ENCODE assay signal across 22 cellular contexts in the genomic region with DNA sequence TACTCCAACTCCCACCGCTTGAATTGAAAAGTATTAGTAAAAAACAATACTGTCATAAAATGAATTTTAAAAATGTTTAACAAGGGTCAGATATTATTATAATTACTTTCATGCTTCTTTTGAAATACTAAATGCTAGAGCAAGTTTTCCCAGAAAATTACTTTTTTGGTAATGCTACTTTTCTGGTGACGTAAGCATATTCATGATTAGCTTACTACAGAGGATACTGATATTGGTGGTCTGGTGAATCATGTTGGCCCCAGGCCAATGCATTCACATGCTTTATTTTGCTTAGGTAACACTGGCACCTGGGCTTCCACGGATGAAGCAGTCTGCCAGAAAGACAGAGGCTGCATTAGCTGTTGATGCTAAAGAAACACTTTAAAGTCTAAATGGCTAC. TPM values are rescaled to one million over a fixed set of nuclear protein-coding genes. Genes with fewer than 3 reads are reported as not detected.
DNase-seq lines count a peak whose midpoint lies in the region; ATAC-seq, FAIRE-seq and TF ChIP-seq lines count a peak whose summit lies in the region.
"Had no signal": no experiment of that assay in that cellular context is flagged by ENCODE, and none has a peak within 500 bp of the region (broad histone marks: within the 10 kb centered on the region; RNA-seq: fewer than 3 reads in every experiment).

No MANE protein-coding gene starts in this region.

- no peak overlapping the region for H3K27ac ChIP-seq in A549
- H3K27ac ChIP-seq: GM23248 had no signal

- TF ChIP-seq EP300 in A549 (IDR thresholded peaks at IDR 0.05) = no peak

- H3K4me1 ChIP-seq in A549 = no peaks in the 10 kb centered on the region
- H3K4me1 ChIP-seq: BE2C had no signal

- ATAC-seq in A549 = no peak

- TF ChIP-seq CTCF in A549 (IDR thresholded peaks at IDR 0.05) = no peak

- no peaks in the 10 kb centered on the region for H3K9me3 ChIP-seq in A549
- H3K9me3 ChIP-seq: BE2C had no signal

- CTCF ChIA-PET in A549 (lab: Yijun Ruan, JAX) = no interaction called here

- POLR2A ChIA-PET in A549 (lab: Yijun Ruan, JAX) = no interaction called here

- H3K4me3 ChIP-seq in A549 = no peak overlapping the region
- H3K4me3 ChIP-seq: GM23248 had no signal

- intact Hi-C loops in cardiac septum (cut with DNase I) = no loop called here

- no peak for TF ChIP-seq RAD21 in A549 (conservative IDR thresholded peaks at IDR 0.05 in 1 of 2, IDR thresholded peaks at IDR 0.05 in 1 of 2)

- TF ChIP-seq POLR2A in A549 (IDR thresholded peaks at IDR 0.05; ENCODE audit: low read length) = no peak

- 46% methylated on average over 3 of the region's 3 CpGs for WGBS in A549 (ENCODE audit: missing lambda C conversion rate)

- H3K4me2 ChIP-seq in A549 = no peak overlapping the region

- peak; percentile 49 for DNase-seq in NCI-H748 (lab: John Stamatoyannopoulos, UW; ENCODE audit: unreplicated experiment)
- DNase-seq in NCI-H748 treated with DMSO at 0.1 percent for 48 hours (lab: John Stamatoyannopoulos, UW) = no peak
- DNase-seq in A549 (ENCODE audit: low read depth in 1 of 2, low spot score in 1 of 2) = no peak
- DNase-seq in NCI-H69 (lab: John Stamatoyannopoulos, UW) = peak; percentile 58
- peak; percentile 8 for DNase-seq in renal cortical epithelial cell (ENCODE audit: low read depth)
- no peak for DNase-seq in cardiac septum (ENCODE audit: low spot score)
- DNase-seq: ACHN; BE2C; C1 segment of cervical spinal cord; CD4-positive, CD25-positive, alpha-beta regulatory T cell; CD8-positive, alpha-beta memory T cell; COR-L47; DMS 273 treated with DMSO at 0.1 percent for 48 hours; DMS53; DND-41; GM23248; HCEC 1CT had no signal

- no peak for FAIRE-seq in A549 (lab: Jason Lieb, UNC)
- FAIRE-seq: G401.6, GM12891, GM19239, H54 had no signal

TF ChIP-seq in A549, 52 proteins besides CTCF, POLR2A, EP300 and RAD21:
- TF ChIP-seq KDM5A (IDR thresholded peaks at IDR 0.05) (no peak), MAFK (IDR thresholded peaks at IDR 0.05; ENCODE audit: partially characterized antibody) (peak; percentile 14)
TF ChIP-seq in A549: peak in this region for 1.

RNA-seq across cellular contexts. Expression of a gene that starts 12.4 kb away (rescaled TPM):
- not detected in 2 replicates for polyA plus RNA-seq in A549 (2011; rRNA removed)
- polyA plus RNA-seq in A549 (2012; cell fraction: cytosol; rRNA removed) = not detected in 2 replicates
- not detected in 2 replicates for polyA plus RNA-seq in A549 (2012; cell fraction: nucleus; rRNA removed)
- not detected in 3 replicates for polyA plus RNA-seq in A549 (2017; fragmentation: RNase III; extraction: RNeasy Plus Mini Kit Qiagen cat#74134 plus additional on column Dnase treatment)
- polyA minus RNA-seq in A549 (2011; rRNA and poly(A)+ RNA removed) = not detected in 2 replicates
- not detected in 2 replicates for total RNA-seq in renal cortical epithelial cell
- total RNA-seq in cardiac septum = not detected
- total RNA-seq: A172; CD4-positive, CD25-positive, alpha-beta regulatory T cell; CD8-positive, alpha-beta memory T cell; GM23248 had no signal
- polyA plus RNA-seq: CD4-positive, CD25-positive, alpha-beta regulatory T cell; CD8-positive, alpha-beta memory T cell; GM23248 had no signal

Comparison
In these comparisons a context has a peak if more than half of its experiments do, and no peak if none do; other contexts are left out.
1. DNase-seq: peak in NCI-H748 (single experiment), NCI-H69 (single experiment) and renal cortical epithelial cell (single experiment); none in NCI-H748 treated with DMSO at 0.1 percent for 48 hours (single experiment), A549 (0 of 2) and cardiac septum (single experiment).